32 cellular contexts compared by ENCODE assay signal in the genomic region with DNA sequence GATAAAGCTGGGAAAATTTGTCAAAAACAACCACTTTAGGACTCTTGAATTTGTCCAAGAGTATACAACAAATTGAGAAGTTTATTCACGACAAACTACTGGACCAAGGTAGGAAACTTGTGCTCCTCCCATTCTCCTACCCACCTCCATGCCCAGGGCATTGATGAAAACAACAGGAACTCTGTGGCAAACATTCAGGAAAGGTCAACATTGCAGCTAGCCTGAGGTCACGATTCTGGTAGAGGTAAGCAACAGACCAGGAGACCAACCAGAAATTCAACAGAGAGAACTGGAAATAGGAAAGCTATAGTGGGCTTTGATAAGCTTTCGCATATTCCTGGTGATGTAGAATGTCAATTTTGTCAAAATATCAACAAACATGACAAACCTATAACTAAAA.
"Had no signal": no experiment of that assay in that cellular context is flagged by ENCODE, and none has a peak within 500 bp of the region (broad histone marks: within the 10 kb centered on the region; RNA-seq: fewer than 3 reads in every experiment).

No MANE protein-coding gene starts in this region.

- H3K27ac ChIP-seq: ascending aorta, cardiac muscle cell, WERI-Rb-1 had no signal

- H3K4me1 ChIP-seq: ascending aorta had no signal

- ATAC-seq: activated CD4-positive, alpha-beta T cell treated with anti-CD3 and anti-CD28 coated beads for 36 hours; activated CD4-positive, CD25-positive, alpha-beta regulatory T cell treated with anti-CD3 and anti-CD28 coated beads, Interleukin-2, amount 50 U/mL, for 24 hours; activated CD8-positive, alpha-beta memory T cell treated with anti-CD3 and anti-CD28 coated beads, Interleukin-2, amount 10 ng/mL, durations not matched to agents 7 days and 5 days; activated CD8-positive, alpha-beta T cell treated with anti-CD3 and anti-CD28 coated beads, Interleukin-2, amount 10 ng/mL, durations not matched to agents 7 days and 5 days; activated naive CD8-positive, alpha-beta T cell treated with anti-CD3 and anti-CD28 coated beads, Interleukin-2, amount 50 U/mL, for 24 hours; WTC11 had no signal

- FAIRE-seq: bronchial epithelial cell had no signal

- H3K9me3 ChIP-seq: ascending aorta had no signal

- H3K4me3 ChIP-seq: ascending aorta, cardiac muscle cell had no signal

- H3K36me3 ChIP-seq: ascending aorta, cardiac muscle cell, WERI-Rb-1 had no signal

- DNase-seq: activated CD4-positive, alpha-beta memory T cell treated with anti-CD3 and anti-CD28 coated beads, Interleukin-2, amount 10 ng/mL, durations not matched to agents 7 days and 5 days; activated CD4-positive, alpha-beta T cell treated with anti-CD3 and anti-CD28 coated beads for 1 hour; activated CD4-positive, alpha-beta T cell treated with anti-CD3 and anti-CD28 coated beads for 36 hours; activated CD4-positive, alpha-beta T cell treated with anti-CD3 and anti-CD28 coated beads for 48 hours; activated CD4-positive, alpha-beta T cell treated with anti-CD3 and anti-CD28 coated beads, Interleukin-2, amount 10 ng/mL, durations not matched to agents 7 days and 5 days; activated CD4-positive, alpha-beta T cell treated with anti-CD3 and anti-CD28 coated beads, Interleukin-2, amount 50 U/mL, for 48 hours; activated CD4-positive, CD25-positive, alpha-beta regulatory T cell; activated CD8-positive, alpha-beta memory T cell treated with anti-CD3 and anti-CD28 coated beads for 24 hours; activated CD8-positive, alpha-beta memory T cell treated with anti-CD3 and anti-CD28 coated beads, Interleukin-2, amount 10 ng/mL, durations not matched to agents 7 days and 5 days; activated CD8-positive, alpha-beta memory T cell treated with anti-CD3 and anti-CD28 coated beads, Interleukin-2, amount 50 U/mL, for 48 hours; activated CD8-positive, alpha-beta T cell treated with anti-CD3 and anti-CD28 coated beads, Interleukin-2, amount 10 ng/mL, durations not matched to agents 7 days and 5 days; activated effector memory CD4-positive, alpha-beta T cell treated with Interleukin-2 at 50 U/mL for 16 hours; activated gamma-delta T cell; activated naive CD4-positive, alpha-beta T cell treated with anti-CD3 and anti-CD28 coated beads, Interleukin-2, amount 10 ng/mL, durations not matched to agents 7 days and 5 days; activated naive CD4-positive, alpha-beta T cell treated with Interleukin-2 at 50 U/mL for 16 hours; activated naive CD8-positive, alpha-beta T cell treated with anti-CD3 and anti-CD28 coated beads, Interleukin-2, amount 10 ng/mL, durations not matched to agents 7 days and 5 days; activated naive CD8-positive, alpha-beta T cell treated with anti-CD3 and anti-CD28 coated beads, Interleukin-2, amount 50 U/mL, for 24 hours; activated T-cell treated with anti-CD3 and anti-CD28 coated beads, Interleukin-2, amount 50 U/mL, for 24 hours; activated T-cell treated with anti-CD3 and anti-CD28 coated beads, Interleukin-2, amount 50 U/mL, for 48 hours; amygdala; anterior cingulate cortex; caudate nucleus; cerebellar nuclear complex; T-helper 1 cell; T-helper 2 cell; T-helper 9 cell; WERI-Rb-1 had no signal

- H3K27me3 ChIP-seq: ascending aorta, cardiac muscle cell had no signal
